Comparison of ENCODE assay signal across 21 cellular contexts in genomic region chr16:26614102-26614864, GRCh38.
DNase-seq lines count a peak whose midpoint lies in the region; ATAC-seq and TF ChIP-seq lines count a peak whose summit lies in the region.
"Had no signal": no experiment of that assay in that cellular context is flagged by ENCODE, and none has a peak within 500 bp of the region (broad histone marks: within the 10 kb centered on the region; RNA-seq: fewer than 3 reads in every experiment).

No MANE protein-coding gene starts in this region.

- H3K4ac ChIP-seq in mesendoderm (ENCODE audit: low read depth, low read length), result no peak overlapping the region

- no peak overlapping the region for H2AK5ac ChIP-seq in mesendoderm (ENCODE audit: low read length)

- H3K27ac Mint-ChIP-seq in stimulated activated naive CD8-positive, alpha-beta T cell treated with anti-CD3 and anti-CD28 coated beads, Interleukin-15, amount 100 ng/mL, for 72 hours, result peak overlapping the region in 1 of 2 donors; percentile 71
- peak overlapping the region; percentile 24; the same call in 1 of the 2 replicates for H3K27ac Mint-ChIP-seq in WTC11
- H3K27ac Mint-ChIP-seq: activated B cell treated with CpG ODN at 0.5 μM for 24 hours, IgD-negative memory B cell had no signal

- no peak overlapping the region for H3K56ac ChIP-seq in mesendoderm (ENCODE audit: low read length)

- CTCF ChIA-PET in WTC11 (lab: Charles Lee) (interaction anchor here (0.6 to 1.0 kb wide), 2 partner anchors 22 to 32 kb away, joined by 3 to 4 read pairs; no protein-coding TSS in a partner anchor), GM10248 (lab: Yijun Ruan, JAX) (no interaction called here)

- H3K36me3 ChIP-seq in mesendoderm (ENCODE audit: control insufficient read depth, insufficient read depth, low read length), result no peaks in the 10 kb centered on the region
- H3K36me3 ChIP-seq: left ventricle myocardium inferior, stomach, upper lobe of right lung had no signal

- H2BK120ac ChIP-seq in mesendoderm (ENCODE audit: low read depth, low read length), result no peak overlapping the region

- H3K27ac ChIP-seq in mesendoderm (ENCODE audit: low read depth, low read length), result no peak overlapping the region
- H3K27ac ChIP-seq: HL-60, left ventricle myocardium inferior, stomach, upper lobe of right lung had no signal

- no peak overlapping the region for H2BK15ac ChIP-seq in mesendoderm (replicated peaks; ENCODE audit: low read depth)

- peaks cover 16 to 19% of the 10 kb centered on the region in 2 donors for H3K9me3 Mint-ChIP-seq in stimulated activated naive CD8-positive, alpha-beta T cell treated with anti-CD3 and anti-CD28 coated beads, Interleukin-15, amount 100 ng/mL, for 72 hours
- peaks cover 14% of the 10 kb centered on the region for H3K9me3 Mint-ChIP-seq in WTC11

- no peak overlapping the region for H3K18ac ChIP-seq in mesendoderm (ENCODE audit: low read length)

- no peak overlapping the region for H4K5ac ChIP-seq in mesendoderm (ENCODE audit: low read length)

- no peak overlapping the region for H4K8ac ChIP-seq in mesendoderm (ENCODE audit: low read depth, low read length)

- H3K4me1 Mint-ChIP-seq in stimulated activated naive CD8-positive, alpha-beta T cell treated with anti-CD3 and anti-CD28 coated beads, Interleukin-15, amount 100 ng/mL, for 72 hours, result peaks cover 30% of the 10 kb centered on the region
- peaks cover 8% of the 10 kb centered on the region for H3K4me1 Mint-ChIP-seq in WTC11
- H3K4me1 Mint-ChIP-seq: activated B cell treated with CpG ODN at 0.5 μM for 24 hours, IgD-negative memory B cell had no signal

- POLR2A ChIA-PET in WTC11 (lab: Charles Lee), result no interaction called here
- POLR2A ChIA-PET in GM10248 (lab: Yijun Ruan, JAX), result no interaction called here

- TF ChIP-seq CTCF in WTC11 (IDR thresholded peaks at IDR 0.05) (no peak), GM10248 (IDR thresholded peaks at IDR 0.05; ENCODE audit: control extremely low read depth, extremely low read depth, low read depth, missing control alignments) (no peak)

- H3K79me2 ChIP-seq in mesendoderm (ENCODE audit: control insufficient read depth, insufficient read depth, low read length), result no peaks in the 10 kb centered on the region

- H3K23ac ChIP-seq in mesendoderm (ENCODE audit: low read length), result no peak overlapping the region

- no peak overlapping the region for H2BK5ac ChIP-seq in mesendoderm (ENCODE audit: low read length)

- no peaks in the 10 kb centered on the region for H3K4me1 ChIP-seq in mesendoderm (ENCODE audit: control insufficient read depth, low read depth, low read length)
- H3K4me1 ChIP-seq: left ventricle myocardium inferior, stomach, upper lobe of right lung had no signal

- WGBS in mesendoderm (ENCODE audit: extremely low coverage, insufficient coverage, low lambda C conversion rate), result no CpG with 5 or more reads among the region's 11 CpGs

- H3K9ac ChIP-seq in mesendoderm (ENCODE audit: low read length), result no peak overlapping the region

- no peak overlapping the region for H3K4me2 ChIP-seq in mesendoderm (ENCODE audit: low read length)

- no peaks in the 10 kb centered on the region for H3K79me1 ChIP-seq in mesendoderm (ENCODE audit: low read length)

- H3K36me3 Mint-ChIP-seq in WTC11, result peaks cover 8% of the 10 kb centered on the region

- H3K27me3 ChIP-seq in mesendoderm (ENCODE audit: insufficient read depth, low read length, poor library complexity), result no peaks in the 10 kb centered on the region
- H3K27me3 ChIP-seq: stomach, upper lobe of right lung had no signal

- peak; percentile 54 for ATAC-seq in stimulated activated naive CD8-positive, alpha-beta T cell treated with anti-CD3 and anti-CD28 coated beads, Interleukin-15, amount 100 ng/mL, for 72 hours
- ATAC-seq in stimulated activated naive CD8-positive, alpha-beta T cell treated with anti-CD3 and anti-CD28 coated beads, Interleukin-15, Interleukin-2, amounts not matched to agents 100 U/mL and 50 U/mL, for 24 hours, result no peak
- ATAC-seq in WTC11, result peak; percentile 50; the same call in 1 of the 2 replicates
- ATAC-seq: esophagus mucosa, HCT116, sciatic nerve, upper lobe of right lung had no signal

- H3K4me3 ChIP-seq in mesendoderm (ENCODE audit: low read length), result no peak overlapping the region
- H3K4me3 ChIP-seq: left ventricle myocardium inferior, stomach, upper lobe of right lung had no signal

- peak overlapping the region; percentile 13 to 60 for H3K4me3 Mint-ChIP-seq in stimulated activated naive CD8-positive, alpha-beta T cell treated with anti-CD3 and anti-CD28 coated beads, Interleukin-15, amount 100 ng/mL, for 72 hours
- H3K4me3 Mint-ChIP-seq in WTC11, result no peak overlapping the region
- H3K4me3 Mint-ChIP-seq: activated B cell treated with CpG ODN at 0.5 μM for 24 hours, IgD-negative memory B cell had no signal

- DNase-seq in stimulated activated naive CD8-positive, alpha-beta T cell treated with anti-CD3 and anti-CD28 coated beads, Interleukin-15, amount 100 ng/mL, for 72 hours, result no peak
- no peak for DNase-seq in stimulated activated naive CD8-positive, alpha-beta T cell treated with anti-CD3 and anti-CD28 coated beads, Interleukin-15, Interleukin-2, amounts not matched to agents 100 U/mL and 50 U/mL, for 24 hours
- DNase-seq in WTC11 (ENCODE audit: low spot score) (no peak), mesendoderm (peak; percentile 11), GM03348 (ENCODE audit: low spot score) (no peak), NCI-H187 treated with DMSO at 0.1 percent for 48 hours (lab: John Stamatoyannopoulos, UW) (no peak), GM10248 (ENCODE audit: extremely low spot score) (no peak)
- DNase-seq: activated B cell treated with CpG ODN at 0.5 μM for 24 hours; Calu3; left ventricle myocardium inferior; NCI-H1694; NCI-H226; occipital lobe; stimulated activated CD4-positive, alpha-beta T cell treated with anti-CD3 and anti-CD28 coated beads, Interleukin-1b, Interleukin-23, amount 100 ng/mL, for 48 hours; stomach; upper lobe of right lung had no signal

- H3K27me3 Mint-ChIP-seq in stimulated activated naive CD8-positive, alpha-beta T cell treated with anti-CD3 and anti-CD28 coated beads, Interleukin-15, amount 100 ng/mL, for 72 hours, result peaks cover 41% of the 10 kb centered on the region
- no peaks in the 10 kb centered on the region for H3K27me3 Mint-ChIP-seq in WTC11 (ENCODE audit: low read depth)
- H3K27me3 Mint-ChIP-seq: IgD-negative memory B cell had no signal

TF ChIP-seq in WTC11, 78 proteins besides CTCF, POLR2A, EP300 and RAD21 (continues in another document):
- TF ChIP-seq NFE2L1 (CRISPR knock-in tag; IDR thresholded peaks at IDR 0.05), result no peak
- no peak for TF ChIP-seq NFATC4 (CRISPR knock-in tag; IDR thresholded peaks at IDR 0.05)
- TF ChIP-seq ATF6 (CRISPR knock-in tag; IDR thresholded peaks at IDR 0.05), result no peak
- TF ChIP-seq ZNF317 (CRISPR knock-in tag; IDR thresholded peaks at IDR 0.05; ENCODE audit: borderline replicate concordance, low read depth), result no peak
- no peak for TF ChIP-seq NR1H2 (CRISPR knock-in tag; IDR thresholded peaks at IDR 0.05)
- TF ChIP-seq FOXP4 (CRISPR knock-in tag; IDR thresholded peaks at IDR 0.05), result no peak
- no peak for TF ChIP-seq ZNF121 (CRISPR knock-in tag; IDR thresholded peaks at IDR 0.05)
- no peak for TF ChIP-seq TEAD4 (CRISPR knock-in tag; IDR thresholded peaks at IDR 0.05)
- no peak for TF ChIP-seq ZNF512 (CRISPR knock-in tag; IDR thresholded peaks at IDR 0.05; ENCODE audit: borderline replicate concordance)
